In the genomic region with DNA sequence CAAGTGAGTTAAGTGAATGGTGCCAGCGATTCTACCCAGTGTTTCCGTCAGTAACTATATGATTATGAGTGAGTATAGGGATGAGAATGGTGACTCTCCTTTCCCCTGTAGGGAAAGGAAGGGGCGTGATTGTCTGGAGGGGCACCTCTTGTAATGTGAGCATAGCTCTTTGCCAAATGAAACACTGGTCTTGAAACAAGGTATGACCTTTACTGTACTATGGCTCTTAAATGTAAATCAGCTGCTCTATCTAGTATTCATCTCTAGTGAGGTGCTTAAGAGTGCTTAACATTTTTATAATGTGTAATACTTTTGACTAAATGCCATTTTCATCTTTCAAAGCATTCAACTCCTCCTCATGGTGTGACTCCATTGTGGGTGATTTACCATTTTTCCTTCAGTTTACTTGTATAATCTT, we compare ENCODE assay signal across 10 cellular contexts. TPM values are rescaled to one million over a fixed set of nuclear protein-coding genes. Genes with fewer than 3 reads are reported as not detected.
DNase-seq lines count a peak whose midpoint lies in the region; ATAC-seq lines count a peak whose summit lies in the region.
"Had no signal": no experiment of that assay in that cellular context is flagged by ENCODE, and none has a peak within 500 bp of the region (broad histone marks: within the 10 kb centered on the region; RNA-seq: fewer than 3 reads in every experiment).

No MANE protein-coding gene starts in this region.

- POLR2A ChIA-PET in naive thymus-derived CD8-positive, alpha-beta T cell (lab: Charles Lee) = interaction anchor here (1.0 kb wide), 1 partner anchor 8 kb away, joined by 4 read pairs; no protein-coding TSS in a partner anchor

- peaks cover 37% of the 10 kb centered on the region for H3K4me1 Mint-ChIP-seq in activated T-helper 17 cell treated with anti-CD3 and anti-CD28 coated beads, Interleukin-2, amount 50 U/mL, for 72 hours
- H3K4me1 Mint-ChIP-seq in naive thymus-derived CD8-positive, alpha-beta T cell = peaks cover 30 to 90% (median 78%) of the 10 kb centered on the region in 4 donors

- H3K27me3 Mint-ChIP-seq in activated T-helper 17 cell treated with anti-CD3 and anti-CD28 coated beads, Interleukin-2, amount 50 U/mL, for 72 hours = no peaks in the 10 kb centered on the region
- H3K27me3 Mint-ChIP-seq in naive thymus-derived CD8-positive, alpha-beta T cell = no peaks in the 10 kb centered on the region

- DNase-seq in DMS79 (lab: John Stamatoyannopoulos, UW) (peak; percentile 2), NCI-H187 treated with DMSO at 0.1 percent for 48 hours (lab: John Stamatoyannopoulos, UW) (peak; percentile 81), activated gamma-delta T cell (lab: John Stamatoyannopoulos, UW) (no peak)
- DNase-seq in naive thymus-derived CD8-positive, alpha-beta T cell = no peak
- DNase-seq: DMS 273 treated with DMSO at 0.1 percent for 48 hours, Karpas-422, upper lobe of left lung had no signal

- ATAC-seq in activated T-helper 17 cell treated with anti-CD3 and anti-CD28 coated beads, Interleukin-2, amount 50 U/mL, for 72 hours (replicated peaks) = peak; percentile 61
- peak in 1 of 2 donors; percentile 39 for ATAC-seq in naive thymus-derived CD8-positive, alpha-beta T cell
- ATAC-seq in HG03469 (IDR thresholded peaks at IDR 0.05; ENCODE audit: unreplicated experiment) = no peak
- no peak for ATAC-seq in HG03342 (IDR thresholded peaks at IDR 0.05; ENCODE audit: unreplicated experiment)

- peaks cover 65% of the 10 kb centered on the region for H3K36me3 Mint-ChIP-seq in activated T-helper 17 cell treated with anti-CD3 and anti-CD28 coated beads, Interleukin-2, amount 50 U/mL, for 72 hours (ENCODE audit: low read depth)
- H3K36me3 Mint-ChIP-seq in naive thymus-derived CD8-positive, alpha-beta T cell = peaks cover 0 to 19% (median 5%) of the 10 kb centered on the region in 3 donors

- peak overlapping the region; percentile 44 for H3K27ac Mint-ChIP-seq in activated T-helper 17 cell treated with anti-CD3 and anti-CD28 coated beads, Interleukin-2, amount 50 U/mL, for 72 hours
- peak overlapping the region in 9 of 10 donors; percentile 33 to 93 (median 72) for H3K27ac Mint-ChIP-seq in naive thymus-derived CD8-positive, alpha-beta T cell

- no peaks in the 10 kb centered on the region for H3K9me3 Mint-ChIP-seq in activated T-helper 17 cell treated with anti-CD3 and anti-CD28 coated beads, Interleukin-2, amount 50 U/mL, for 72 hours
- no peaks in the 10 kb centered on the region for H3K9me3 Mint-ChIP-seq in naive thymus-derived CD8-positive, alpha-beta T cell

- H3K4me3 Mint-ChIP-seq in activated T-helper 17 cell treated with anti-CD3 and anti-CD28 coated beads, Interleukin-2, amount 50 U/mL, for 72 hours = peak overlapping the region; percentile 54
- H3K4me3 Mint-ChIP-seq in naive thymus-derived CD8-positive, alpha-beta T cell = peak overlapping the region; percentile 3 to 74 (median 42)

RNA-seq across cellular contexts. Expression of a gene that starts 11.0 kb away (rescaled TPM):
- total RNA-seq in activated T-helper 17 cell treated with anti-CD3 and anti-CD28 coated beads, Interleukin-2, amount 50 U/mL, for 72 hours = 10 to 100 TPM; 61.1 to 64.3 TPM
- total RNA-seq in naive thymus-derived CD8-positive, alpha-beta T cell = 10 to 100 TPM; 66.6 to 72.5 TPM
- polyA plus RNA-seq in naive thymus-derived CD8-positive, alpha-beta T cell = 10 to 100 TPM; 32.9 to 36.8 (median 36.8) TPM

RNA-seq across cellular contexts. Expression of a gene that starts 53.6 kb away (rescaled TPM):
- total RNA-seq in activated T-helper 17 cell treated with anti-CD3 and anti-CD28 coated beads, Interleukin-2, amount 50 U/mL, for 72 hours = 10 to 100 TPM; 27.9 to 34.4 TPM
- total RNA-seq in naive thymus-derived CD8-positive, alpha-beta T cell = 10 to 100 TPM; 41.9 to 45.7 TPM
- polyA plus RNA-seq in naive thymus-derived CD8-positive, alpha-beta T cell = 1 to 10 TPM; 2.2 to 8.5 (median 3.3) TPM

Comparison
In these comparisons a context has a peak if more than half of its experiments do, and no peak if none do; other contexts are left out.
1. DNase-seq: peak in DMS79 (single experiment) and NCI-H187 treated with DMSO at 0.1 percent for 48 hours (single experiment); none in naive thymus-derived CD8-positive, alpha-beta T cell (0 of 10) and activated gamma-delta T cell (single experiment).